In genomic region chr3:38117748-38118420, GRCh38 we compare ENCODE assay signal across 1 cellular context.
TF ChIP-seq lines count a peak whose summit lies in the region.

No MANE protein-coding gene starts in this region.

TF ChIP-seq in endothelial cell of umbilical vein, 7 proteins besides CTCF, POLR2A, EP300 and RAD21:
- peak; percentile 5 for TF ChIP-seq MYC (IDR thresholded peaks at IDR 0.05; ENCODE audit: low read depth, low read length)
- no peak for TF ChIP-seq FOS (IDR thresholded peaks at IDR 0.05; ENCODE audit: borderline replicate concordance, insufficient read depth, low read length)
